In genomic region chr3:43770426-43771103, GRCh38 we compare ENCODE assay signal across 1 cellular context.
TF ChIP-seq lines count a peak whose summit lies in the region.

No MANE protein-coding gene starts in this region.

TF ChIP-seq in HEK293, 187 proteins besides CTCF, POLR2A, EP300 and RAD21 (continued from another document):
- TF ChIP-seq REST (tag by site-specific recombination; IDR thresholded peaks at IDR 0.05) (no peak), ZBTB10 (tag by site-specific recombination; IDR thresholded peaks at IDR 0.05) (no peak), ZNF580 (tag by site-specific recombination; IDR thresholded peaks at IDR 0.05) (no peak), PATZ1 (tag by site-specific recombination; IDR thresholded peaks at IDR 0.05) (no peak), KLF8 (tag by site-specific recombination; IDR thresholded peaks at IDR 0.05) (no peak), ZNF596 (tag by site-specific recombination; IDR thresholded peaks at IDR 0.05) (no peak), ZNF121 (tag by site-specific recombination; IDR thresholded peaks at IDR 0.05) (no peak), ZBTB26 (tag by site-specific recombination; optimal IDR thresholded peaks at IDR 0.05) (no peak), ZNF138 (tag by site-specific recombination; IDR thresholded peaks at IDR 0.05; ENCODE audit: borderline replicate concordance) (no peak), ZNF558 (tag by site-specific recombination; IDR thresholded peaks at IDR 0.05) (no peak), ZNF571 (tag by site-specific recombination; IDR thresholded peaks at IDR 0.05) (no peak), ZNF549 (tag by site-specific recombination; IDR thresholded peaks at IDR 0.05) (no peak), ZNF366 (tag by site-specific recombination; conservative IDR thresholded peaks at IDR 0.05) (peak; percentile 43), GLIS1 (tag by site-specific recombination; IDR thresholded peaks at IDR 0.05) (no peak), GLI2 (tag by site-specific recombination; IDR thresholded peaks at IDR 0.05; ENCODE audit: borderline replicate concordance, low read depth) (no peak), ZNF2 (tag by site-specific recombination; IDR thresholded peaks at IDR 0.05) (no peak), ZNF175 (tag by site-specific recombination; IDR thresholded peaks at IDR 0.05) (no peak), MYNN (tag by site-specific recombination; IDR thresholded peaks at IDR 0.05; ENCODE audit: borderline replicate concordance) (no peak), ZNF146 (tag by site-specific recombination; IDR thresholded peaks at IDR 0.05) (no peak), ZFP69B (tag by site-specific recombination; IDR thresholded peaks at IDR 0.05) (no peak), PRDM10 (tag by site-specific recombination; IDR thresholded peaks at IDR 0.05) (peak; percentile 36; the same call in 1 of the 2 replicates), ZNF548 (tag by site-specific recombination; IDR thresholded peaks at IDR 0.05) (no peak), KLF7 (tag by site-specific recombination; IDR thresholded peaks at IDR 0.05; ENCODE audit: borderline replicate concordance) (no peak), KLF1 (tag by site-specific recombination; IDR thresholded peaks at IDR 0.05) (peak; percentile 61), ZNF707 (tag by site-specific recombination; IDR thresholded peaks at IDR 0.05) (no peak), ATF2 (tag by site-specific recombination; IDR thresholded peaks at IDR 0.05; ENCODE audit: low read depth) (no peak), ZNF670 (tag by site-specific recombination; IDR thresholded peaks at IDR 0.05; ENCODE audit: low read depth) (no peak), BCL11A (tag by site-specific recombination; IDR thresholded peaks at IDR 0.05; ENCODE audit: low read depth) (no peak), FEZF1 (tag by site-specific recombination; IDR thresholded peaks at IDR 0.05) (peak; percentile 60), ZNF223 (tag by site-specific recombination; IDR thresholded peaks at IDR 0.05) (no peak), YY2 (tag by site-specific recombination; IDR thresholded peaks at IDR 0.05) (no peak), ZNF660 (tag by site-specific recombination; IDR thresholded peaks at IDR 0.05) (no peak), TRIM28 (IDR thresholded peaks at IDR 0.05; ENCODE audit: borderline replicate concordance, low read length) (no peak), ZNF426 (tag by site-specific recombination; IDR thresholded peaks at IDR 0.05) (no peak), ZBTB11 (tag by site-specific recombination; conservative IDR thresholded peaks at IDR 0.05; ENCODE audit: low read depth) (no peak), ZNF626 (tag by site-specific recombination; IDR thresholded peaks at IDR 0.05) (no peak), ZSCAN4 (tag by site-specific recombination; IDR thresholded peaks at IDR 0.05) (no peak)
